Comparison of ENCODE assay signal across 8 cellular contexts in genomic region chr1:44842415-44842762, GRCh38. TPM values are rescaled to one million over a fixed set of nuclear protein-coding genes. Genes with fewer than 3 reads are reported as not detected.
DNase-seq lines count a peak whose midpoint lies in the region; ATAC-seq and TF ChIP-seq lines count a peak whose summit lies in the region.

No MANE protein-coding gene starts in this region.

- H3K36me3 Mint-ChIP-seq in T-helper 1 cell treated with Interleukin-12 subunit alpha and Interleukin-12 subunit beta and Interleukin-4 antibody, amounts not matched to agents 30 μg/mL and 1 μg/mL, for 36 hours (ENCODE audit: low read depth) = peaks cover 5% of the 10 kb centered on the region

- H3K9me3 ChIP-seq in right lobe of liver (no peaks in the 10 kb centered on the region), tibial nerve (no peaks in the 10 kb centered on the region)

- 79% methylated on average over 15 of the region's 16 CpGs for WGBS in right lobe of liver (ENCODE audit: insufficient coverage, low coverage, low lambda C conversion rate, missing lambda C conversion rate)
- 59 to 63% methylated on average over 12 to 16 of the region's 16 CpGs for WGBS in tibial nerve, 2 donors

- no peak overlapping the region for H3K27ac Mint-ChIP-seq in T-helper 1 cell treated with Interleukin-12 subunit alpha and Interleukin-12 subunit beta and Interleukin-4 antibody, amounts not matched to agents 30 μg/mL and 1 μg/mL, for 36 hours

- H3K4me1 ChIP-seq in right lobe of liver (peaks cover 0 to 5% (median 0%) of the 10 kb centered on the region in 4 donors), tibial nerve (peaks cover 0 to 40% (median 4%) of the 10 kb centered on the region in 4 donors)

- peak overlapping the region in 2 of 3 donors; percentile 21 to 43 for H3K4me3 ChIP-seq in right lobe of liver
- peak overlapping the region; percentile 41 to 66 (median 60) for H3K4me3 ChIP-seq in tibial nerve

- intact Hi-C loops in right lobe of liver (cut with DNase I) = no loop called here

- H3K4me1 Mint-ChIP-seq in T-helper 1 cell treated with Interleukin-12 subunit alpha and Interleukin-12 subunit beta and Interleukin-4 antibody, amounts not matched to agents 30 μg/mL and 1 μg/mL, for 36 hours (ENCODE audit: low read depth) = no peaks in the 10 kb centered on the region

- TF ChIP-seq EP300 in tibial nerve (IDR thresholded peaks at IDR 0.05) = no peak

- H3K27me3 Mint-ChIP-seq in T-helper 1 cell treated with Interleukin-12 subunit alpha and Interleukin-12 subunit beta and Interleukin-4 antibody, amounts not matched to agents 30 μg/mL and 1 μg/mL, for 36 hours (ENCODE audit: low read depth) = peaks cover 28% of the 10 kb centered on the region

- H3K9me3 Mint-ChIP-seq in T-helper 1 cell treated with Interleukin-12 subunit alpha and Interleukin-12 subunit beta and Interleukin-4 antibody, amounts not matched to agents 30 μg/mL and 1 μg/mL, for 36 hours = no peaks in the 10 kb centered on the region

- no peak for DNase-seq in T-helper 1 cell
- peak; percentile 50 for DNase-seq in cerebellar cortex (ENCODE audit: low spot score)
- DNase-seq in right lobe of liver = no peak
- DNase-seq in tibial nerve (ENCODE audit: low spot score in 2 of 2) = no peak
- no peak for DNase-seq in NK-92 (lab: John Stamatoyannopoulos, UW; ENCODE audit: unreplicated experiment)
- DNase-seq in NCI-H345 (lab: John Stamatoyannopoulos, UW) = no peak

- TF ChIP-seq CTCF in right lobe of liver (IDR thresholded peaks at IDR 0.05) (no peak), tibial nerve (IDR thresholded peaks at IDR 0.05) (no peak)

- peak overlapping the region; percentile 14 for H3K4me3 Mint-ChIP-seq in T-helper 1 cell treated with Interleukin-12 subunit alpha and Interleukin-12 subunit beta and Interleukin-4 antibody, amounts not matched to agents 30 μg/mL and 1 μg/mL, for 36 hours

- TF ChIP-seq POLR2A in right lobe of liver (IDR thresholded peaks at IDR 0.05) = no peak
- TF ChIP-seq POLR2A in tibial nerve (IDR thresholded peaks at IDR 0.05) = no peak

- no peaks in the 10 kb centered on the region for H3K27me3 ChIP-seq in right lobe of liver
- no peaks in the 10 kb centered on the region for H3K27me3 ChIP-seq in tibial nerve

- H3K36me3 ChIP-seq in right lobe of liver (no peaks in the 10 kb centered on the region), tibial nerve (no peaks in the 10 kb centered on the region)

- ATAC-seq in right lobe of liver (no peak), HG03565 (IDR thresholded peaks at IDR 0.05; ENCODE audit: unreplicated experiment) (no peak)

- H3K27ac ChIP-seq in right lobe of liver (no peak overlapping the region), tibial nerve (peak overlapping the region; percentile 44 to 87 (median 86))

RNA-seq across cellular contexts. Expression of gene PTCH2, which starts 0.7 kb away (rescaled TPM):
- under 1 TPM; 0.19 to 0.68 (median 0.35) TPM for total RNA-seq in right lobe of liver
- 10 to 100 TPM in 2 of 4 donors, 1 to 10 TPM in 2; 6.6 to 13.4 (median 9.9) TPM for total RNA-seq in tibial nerve

RNA-seq across cellular contexts. Expression of gene BTBD19, which starts 34.1 kb away (rescaled TPM):
- total RNA-seq in right lobe of liver = 1 to 10 TPM; 2.6 to 7.5 (median 5.3) TPM
- total RNA-seq in tibial nerve = 10 to 100 TPM; 14.9 to 50.0 (median 25.5) TPM

RNA-seq across cellular contexts. Expression of gene DYNLT4, which starts 35.2 kb away (rescaled TPM):
- total RNA-seq in right lobe of liver (under 1 TPM in 1 of 6 experiments, not detected in 5; 0.26 TPM), tibial nerve (1 to 10 TPM in 2 of 4 donors, not detected in 2; 2.5 to 3.3 TPM)

RNA-seq across cellular contexts. Expression of gene PLK3, which starts 42.2 kb away (rescaled TPM):
- total RNA-seq in right lobe of liver (1 to 10 TPM; 1.8 to 5.3 (median 3.6) TPM), tibial nerve (10 to 100 TPM; 10.6 to 29.3 (median 26.3) TPM)

RNA-seq across cellular contexts. Expression of gene BEST4, which starts 54.4 kb away (rescaled TPM):
- total RNA-seq in right lobe of liver = under 1 TPM in 2 of 6 experiments, not detected in 4; 0.13 to 0.32 TPM
- under 1 TPM in 2 of 4 donors, not detected in 2; 0.21 to 0.98 TPM for total RNA-seq in tibial nerve

Comparison
In these comparisons a context has a peak if more than half of its experiments do, and no peak if none do; other contexts are left out.
1. H3K27ac ChIP-seq: peak in tibial nerve (4 of 4); none in right lobe of liver (0 of 3).
2. RNA of gene PTCH2, which starts 0.7 kb away (total RNA-seq): 6.6 to 13.4 TPM in tibial nerve; 0.19 to 0.68 TPM in right lobe of liver; every median in the first group is over 4 times any median in the second.